ENCODE assay signal across 25 cellular contexts in genomic region chr4:121454251-121454979, GRCh38.
DNase-seq lines count a peak whose midpoint lies in the region; ATAC-seq and TF ChIP-seq lines count a peak whose summit lies in the region.
"Had no signal": no experiment of that assay in that cellular context is flagged by ENCODE, and none has a peak within 500 bp of the region (broad histone marks: within the 10 kb centered on the region; RNA-seq: fewer than 3 reads in every experiment).

No MANE protein-coding gene starts in this region.

- H2AFZ ChIP-seq in neural cell (ENCODE audit: low read depth, low read length): no peak overlapping the region
- H2AFZ ChIP-seq: GM23248 had no signal

- no peaks in the 10 kb centered on the region for H4K20me1 ChIP-seq in neural cell (ENCODE audit: insufficient read depth)

- TF ChIP-seq EP300 in neural cell (conservative IDR thresholded peaks at IDR 0.05; ENCODE audit: poor library complexity, severe bottlenecking): peak; percentile 87

- peak overlapping the region; percentile 1 for H3K27ac ChIP-seq in neural cell (ENCODE audit: low read length)
- H3K27ac ChIP-seq: C4-2B, GM23248, prostate gland, thoracic aorta had no signal

- peak overlapping the region; percentile 33 for H3K4me3 ChIP-seq in neural cell (ENCODE audit: low read length)
- H3K4me3 ChIP-seq: GM23248, prostate gland, thoracic aorta had no signal

- no peak overlapping the region for H3K9ac ChIP-seq in neural cell (ENCODE audit: low read length)
- H3K9ac ChIP-seq: GM23248 had no signal

- H3F3A ChIP-seq in neural cell (ENCODE audit: insufficient read depth, low read length, poor library complexity, severe bottlenecking): no peaks in the 10 kb centered on the region

- H3K79me2 ChIP-seq in neural cell (replicated peaks; ENCODE audit: insufficient read depth, low read length): no peaks in the 10 kb centered on the region

- ATAC-seq in HG03439 (IDR thresholded peaks at IDR 0.05; ENCODE audit: unreplicated experiment) (no peak), GM21423 (IDR thresholded peaks at IDR 0.05; ENCODE audit: unreplicated experiment) (no peak)

- TF ChIP-seq CTCF in neural cell (IDR thresholded peaks at IDR 0.05; ENCODE audit: poor library complexity, severe bottlenecking): no peak

- H3K36me3 ChIP-seq in neural cell (ENCODE audit: insufficient read depth, low read length): no peaks in the 10 kb centered on the region
- H3K36me3 ChIP-seq: prostate gland, thoracic aorta had no signal

- H3K9me2 ChIP-seq in neural cell (ENCODE audit: insufficient read depth, low read length): no peaks in the 10 kb centered on the region

- H3K4me2 ChIP-seq in neural cell (ENCODE audit: low read length): no peak overlapping the region

- no peaks in the 10 kb centered on the region for H3K9me3 ChIP-seq in neural cell (ENCODE audit: low read length)
- H3K9me3 ChIP-seq: prostate gland, thoracic aorta had no signal

- no peaks in the 10 kb centered on the region for H3K27me3 ChIP-seq in neural cell (ENCODE audit: insufficient read depth, low read depth, low read length)

- TF ChIP-seq RAD21 in neural cell (conservative IDR thresholded peaks at IDR 0.05): no peak

- DNase-seq in NCI-H69 (lab: John Stamatoyannopoulos, UW) (peak; percentile 16), ecto neural progenitor cell (ENCODE audit: low spot score) (peak; percentile 52), iPS-NIHi11 (ENCODE audit: low spot score) (peak; percentile 16), NCI-H524 treated with DMSO at 0.1 percent for 48 hours (lab: John Stamatoyannopoulos, UW) (no peak)
- DNase-seq: activated CD4-positive, alpha-beta T cell treated with anti-CD3 and anti-CD28 coated beads, Interleukin-2, amount 50 U/mL, for 4 hours; activated naive CD4-positive, alpha-beta T cell treated with anti-CD3 and anti-CD28 coated beads, Interleukin-2, amount 10 ng/mL, durations not matched to agents 7 days and 5 days; amygdala; caudate nucleus; DND-41; GM23248; MV-4-11; NCI-H187 treated with DMSO at 0.1 percent for 48 hours; NCI-H2171 treated with DMSO at 0.1 percent for 48 hours; NCI-H524; nucleus accumbens; RPMI8226; stimulated activated CD4-positive, alpha-beta T cell treated with anti-CD3 and anti-CD28 coated beads, Interleukin-15, amount 100 ng/mL, for 24 hours; stimulated activated naive CD4-positive, alpha-beta T cell treated with Interleukin-2 at 50 U/mL for 16 hours; T-helper 1 cell had no signal

TF ChIP-seq in neural cell, 6 proteins besides CTCF, POLR2A, EP300 and RAD21:
- no peak for TF ChIP-seq MXI1 (conservative IDR thresholded peaks at IDR 0.05; ENCODE audit: poor library complexity, severe bottlenecking)
- peak; percentile 46 for TF ChIP-seq POLR2AphosphoS5 (IDR thresholded peaks at IDR 0.05)
- TF ChIP-seq TAF1 (IDR thresholded peaks at IDR 0.05; ENCODE audit: low read depth): no peak
- TF ChIP-seq EZH2 (IDR thresholded peaks at IDR 0.05; ENCODE audit: borderline replicate concordance, insufficient read depth, low read length, poor library complexity, severe bottlenecking): no peak
- no peak for TF ChIP-seq SMC3 (conservative IDR thresholded peaks at IDR 0.05; ENCODE audit: poor library complexity)
- TF ChIP-seq, protein P1, sequence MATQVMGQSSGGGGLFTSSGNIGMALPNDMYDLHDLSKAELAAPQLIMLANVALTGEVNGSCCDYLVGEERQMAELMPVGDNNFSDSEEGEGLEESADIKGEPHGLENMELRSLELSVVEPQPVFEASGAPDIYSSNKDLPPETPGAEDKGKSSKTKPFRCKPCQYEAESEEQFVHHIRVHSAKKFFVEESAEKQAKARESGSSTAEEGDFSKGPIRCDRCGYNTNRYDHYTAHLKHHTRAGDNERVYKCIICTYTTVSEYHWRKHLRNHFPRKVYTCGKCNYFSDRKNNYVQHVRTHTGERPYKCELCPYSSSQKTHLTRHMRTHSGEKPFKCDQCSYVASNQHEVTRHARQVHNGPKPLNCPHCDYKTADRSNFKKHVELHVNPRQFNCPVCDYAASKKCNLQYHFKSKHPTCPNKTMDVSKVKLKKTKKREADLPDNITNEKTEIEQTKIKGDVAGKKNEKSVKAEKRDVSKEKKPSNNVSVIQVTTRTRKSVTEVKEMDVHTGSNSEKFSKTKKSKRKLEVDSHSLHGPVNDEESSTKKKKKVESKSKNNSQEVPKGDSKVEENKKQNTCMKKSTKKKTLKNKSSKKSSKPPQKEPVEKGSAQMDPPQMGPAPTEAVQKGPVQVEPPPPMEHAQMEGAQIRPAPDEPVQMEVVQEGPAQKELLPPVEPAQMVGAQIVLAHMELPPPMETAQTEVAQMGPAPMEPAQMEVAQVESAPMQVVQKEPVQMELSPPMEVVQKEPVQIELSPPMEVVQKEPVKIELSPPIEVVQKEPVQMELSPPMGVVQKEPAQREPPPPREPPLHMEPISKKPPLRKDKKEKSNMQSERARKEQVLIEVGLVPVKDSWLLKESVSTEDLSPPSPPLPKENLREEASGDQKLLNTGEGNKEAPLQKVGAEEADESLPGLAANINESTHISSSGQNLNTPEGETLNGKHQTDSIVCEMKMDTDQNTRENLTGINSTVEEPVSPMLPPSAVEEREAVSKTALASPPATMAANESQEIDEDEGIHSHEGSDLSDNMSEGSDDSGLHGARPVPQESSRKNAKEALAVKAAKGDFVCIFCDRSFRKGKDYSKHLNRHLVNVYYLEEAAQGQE (IDR thresholded peaks at IDR 0.05; ENCODE audit: borderline replicate concordance): peak; percentile 95
